8 cellular contexts compared by ENCODE assay signal in the genomic region with DNA sequence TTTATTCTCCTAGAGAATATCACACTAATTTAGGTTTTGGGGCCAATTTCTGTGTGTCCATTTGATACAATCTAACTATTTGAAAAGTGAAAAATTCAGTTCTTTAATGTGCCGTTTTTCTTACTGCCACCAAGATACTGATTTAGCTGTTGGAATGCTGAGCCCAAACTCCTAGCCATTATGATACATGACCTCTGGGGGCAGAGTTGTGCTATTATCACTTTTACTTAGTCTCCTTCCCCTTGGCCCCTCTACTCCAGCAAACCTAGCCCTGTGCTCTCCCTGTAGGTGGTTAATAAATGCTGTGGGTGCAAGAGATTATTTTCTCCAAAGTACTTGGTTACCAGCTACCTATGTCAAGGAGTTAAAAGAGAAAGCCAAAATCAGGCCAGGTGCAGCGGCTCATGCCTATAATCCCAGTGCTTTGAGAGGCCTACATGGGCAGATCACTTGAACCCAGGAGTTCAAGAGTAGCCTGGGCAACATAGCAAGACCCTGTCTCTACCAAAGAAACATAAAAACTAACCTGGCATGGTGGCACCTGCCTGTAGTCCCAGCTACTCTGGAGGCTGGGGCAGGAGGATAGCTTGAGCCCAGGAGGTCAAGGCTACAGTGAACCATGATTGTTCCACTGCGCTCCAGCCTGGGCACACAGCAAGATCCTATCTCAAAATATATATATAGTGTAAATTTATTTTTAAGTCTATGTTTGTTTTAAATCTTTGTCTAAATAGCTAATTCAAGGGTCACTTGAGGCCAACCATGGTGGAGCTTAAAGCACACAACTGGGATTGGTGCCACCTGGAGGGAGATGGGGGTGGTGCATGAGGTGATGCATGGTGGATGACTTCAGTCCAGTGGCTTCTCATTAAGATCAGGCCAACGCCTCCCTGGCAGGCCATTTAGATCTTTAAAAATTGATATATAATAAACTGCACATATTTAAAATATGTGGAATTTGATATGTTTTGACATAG.
DNase-seq lines count a peak whose midpoint lies in the region; ATAC-seq lines count a peak whose summit lies in the region.

No MANE protein-coding gene starts in this region.

- H3K9me3 Mint-ChIP-seq in activated T-cell treated with anti-CD3 and anti-CD28 coated beads, Interleukin-2, amount 50 U/mL, for 24 hours = no peaks in the 10 kb centered on the region

- ATAC-seq in left ventricle myocardium superior = peak; percentile 49
- no peak for ATAC-seq in GM18907 (IDR thresholded peaks at IDR 0.05; ENCODE audit: unreplicated experiment)

- no peak overlapping the region for H3K27ac Mint-ChIP-seq in activated T-cell treated with anti-CD3 and anti-CD28 coated beads, Interleukin-2, amount 50 U/mL, for 24 hours

- H3K27me3 Mint-ChIP-seq in activated T-cell treated with anti-CD3 and anti-CD28 coated beads, Interleukin-2, amount 50 U/mL, for 24 hours = no peaks in the 10 kb centered on the region

- H3K4me1 Mint-ChIP-seq in activated T-cell treated with anti-CD3 and anti-CD28 coated beads, Interleukin-2, amount 50 U/mL, for 24 hours (ENCODE audit: low read depth) = peaks cover 2% of the 10 kb centered on the region

- H3K4me3 Mint-ChIP-seq in activated T-cell treated with anti-CD3 and anti-CD28 coated beads, Interleukin-2, amount 50 U/mL, for 24 hours = no peak overlapping the region

- no peaks in the 10 kb centered on the region for H3K9me3 ChIP-seq in MG63

- intact Hi-C loops in left ventricle myocardium superior (cut with micrococcal nuclease) = no loop called here

- peak; percentile 1 to 5 for DNase-seq in SHP77 (lab: John Stamatoyannopoulos, UW)
- no peak for DNase-seq in SHP77 treated with DMSO at 0.1 percent for 48 hours (lab: John Stamatoyannopoulos, UW)
- DNase-seq in MG63 = peak; percentile 47
- DNase-seq in activated T-cell treated with anti-CD3 and anti-CD28 coated beads, Interleukin-2, amount 50 U/mL, for 24 hours = peak; percentile 56
- peak; percentile 46 for DNase-seq in left ventricle myocardium superior
- peak; percentile 23 to 35 for DNase-seq in stimulated activated CD8-positive, alpha-beta memory T cell treated with anti-CD3 and anti-CD28 coated beads, Interleukin-2, amount 100 ng/mL, for 48 hours (ENCODE audit: low read depth in 2 of 2)
- no peak for DNase-seq in OCI-M2 (lab: John Stamatoyannopoulos, UW; ENCODE audit: unreplicated experiment)

- no peaks in the 10 kb centered on the region for H3K36me3 Mint-ChIP-seq in activated T-cell treated with anti-CD3 and anti-CD28 coated beads, Interleukin-2, amount 50 U/mL, for 24 hours (ENCODE audit: low read depth)

- no peak overlapping the region for H3K4me3 ChIP-seq in MG63

- H3K36me3 ChIP-seq in MG63 = no peaks in the 10 kb centered on the region

- no peaks in the 10 kb centered on the region for H3K27me3 ChIP-seq in MG63

Comparison
In these comparisons a context has a peak if more than half of its experiments do, and no peak if none do; other contexts are left out.
1. DNase-seq: peak in SHP77 (2 of 2), MG63 (single experiment), activated T-cell treated with anti-CD3 and anti-CD28 coated beads, Interleukin-2, amount 50 U/mL, for 24 hours (single experiment), left ventricle myocardium superior (single experiment) and stimulated activated CD8-positive, alpha-beta memory T cell treated with anti-CD3 and anti-CD28 coated beads, Interleukin-2, amount 100 ng/mL, for 48 hours (2 of 2); none in SHP77 treated with DMSO at 0.1 percent for 48 hours (single experiment) and OCI-M2 (single experiment).